8 cellular contexts compared by ENCODE assay signal in the genomic region with DNA sequence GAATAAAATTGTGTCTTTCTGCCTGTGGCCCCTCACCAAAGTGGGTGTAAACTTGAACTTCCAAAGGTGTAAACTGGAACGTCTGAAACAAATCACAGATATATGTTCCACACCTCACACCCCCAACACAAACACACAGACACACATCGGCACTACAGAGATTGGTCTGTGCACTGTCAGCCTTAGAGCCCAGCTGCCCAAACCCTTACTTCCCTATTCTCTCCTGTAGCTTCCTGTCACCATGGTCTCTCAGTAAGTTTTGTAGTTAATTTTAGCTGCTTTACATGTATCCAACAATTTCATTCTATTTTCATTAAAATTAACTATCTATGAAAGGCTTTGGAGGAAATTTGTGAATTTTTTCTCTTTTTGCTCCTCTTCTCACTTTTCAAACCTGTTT. TPM values are rescaled to one million over a fixed set of nuclear protein-coding genes. Genes with fewer than 3 reads are reported as not detected.
A peak's percentile ranks its signal among the peaks of the same experiment; 100 is the strongest.
DNase-seq lines count a peak whose midpoint lies in the region; ATAC-seq and TF ChIP-seq lines count a peak whose summit lies in the region.

No MANE protein-coding gene starts in this region.

- peaks cover 84% of the 10 kb centered on the region for H4K20me1 ChIP-seq in BLaER1

- TF ChIP-seq CTCF in BE2C (IDR thresholded peaks at IDR 0.05; ENCODE audit: low read depth, low read length), result no peak

- DNase-seq in activated CD8-positive, alpha-beta T cell treated with anti-CD3 and anti-CD28 coated beads, Interleukin-2, amount 10 ng/mL, durations not matched to agents 7 days and 5 days, result no peak
- DNase-seq in BE2C (no peak), DMS153 (lab: John Stamatoyannopoulos, UW) (no peak), erythroblast (lab: John Stamatoyannopoulos, UW) (no peak), H7 (no peak)

- H3K4me1 ChIP-seq in BLaER1 (peaks cover 54% of the 10 kb centered on the region), BE2C (no peaks in the 10 kb centered on the region)

- H3K4me3 Mint-ChIP-seq in activated CD8-positive, alpha-beta T cell treated with anti-CD3 and anti-CD28 coated beads, Interleukin-2, amount 10 ng/mL, durations not matched to agents 7 days and 5 days, result no peak overlapping the region

- peak overlapping the region; percentile 70 for H3K4me2 ChIP-seq in BLaER1

- no peaks in the 10 kb centered on the region for H3K27me3 Mint-ChIP-seq in activated CD8-positive, alpha-beta T cell treated with anti-CD3 and anti-CD28 coated beads, Interleukin-2, amount 10 ng/mL, durations not matched to agents 7 days and 5 days (ENCODE audit: low read depth)

- no peak for TF ChIP-seq POLR2A in erythroblast (IDR thresholded peaks at IDR 0.05; ENCODE audit: low read length)

- POLR2A ChIA-PET in activated CD8-positive, alpha-beta T cell treated with anti-CD3 and anti-CD28 coated beads, Interleukin-2, amount 10 ng/mL, durations not matched to agents 7 days and 5 days (lab: Charles Lee), result interaction anchor here (1.1 to 1.6 kb wide), 2 partner anchors 10 to 12 kb away, joined by 4 to 5 read pairs; no protein-coding TSS in a partner anchor

- peaks cover 34% of the 10 kb centered on the region for H3K9me3 ChIP-seq in BLaER1
- H3K9me3 ChIP-seq in BE2C, result no peaks in the 10 kb centered on the region

- peaks cover 59% of the 10 kb centered on the region for H3K4me1 Mint-ChIP-seq in activated CD8-positive, alpha-beta T cell treated with anti-CD3 and anti-CD28 coated beads, Interleukin-2, amount 10 ng/mL, durations not matched to agents 7 days and 5 days (ENCODE audit: low read depth)

- H3K36me3 ChIP-seq in BLaER1 (peaks cover 38% of the 10 kb centered on the region), BE2C (no peaks in the 10 kb centered on the region), H7 (replicated peaks; ENCODE audit: control insufficient read depth, insufficient read depth, low read length) (peaks cover 13% of the 10 kb centered on the region)

- H3K36me3 Mint-ChIP-seq in activated CD8-positive, alpha-beta T cell treated with anti-CD3 and anti-CD28 coated beads, Interleukin-2, amount 10 ng/mL, durations not matched to agents 7 days and 5 days (ENCODE audit: low read depth), result peaks cover 53% of the 10 kb centered on the region

- H3K27me3 ChIP-seq in BLaER1 (no peaks in the 10 kb centered on the region), BE2C (no peaks in the 10 kb centered on the region), H7 (ENCODE audit: control insufficient read depth, insufficient read depth, low read length) (no peaks in the 10 kb centered on the region)

- H3K9ac ChIP-seq in BLaER1, result no peak overlapping the region; the same call in 1 of the 2 replicates

- CTCF ChIA-PET in activated CD8-positive, alpha-beta T cell treated with anti-CD3 and anti-CD28 coated beads, Interleukin-2, amount 10 ng/mL, durations not matched to agents 7 days and 5 days (lab: Charles Lee), result interaction anchor here (0.7 to 7.2 kb wide), 13 partner anchors 8 to 238 kb away, joined by 3 to 74 read pairs (median 4); no protein-coding TSS in a partner anchor

- H3K27ac ChIP-seq in BLaER1, result 0 out of 2 replicates have a peak overlapping the region, but pooled peaks have one; percentile 15

- peaks cover 12% of the 10 kb centered on the region for H3K9me3 Mint-ChIP-seq in activated CD8-positive, alpha-beta T cell treated with anti-CD3 and anti-CD28 coated beads, Interleukin-2, amount 10 ng/mL, durations not matched to agents 7 days and 5 days (ENCODE audit: insufficient read depth)

- H3K4me3 ChIP-seq in BLaER1 (no peak overlapping the region), BE2C (ENCODE audit: low read depth, low read length) (no peak overlapping the region), H7 (ENCODE audit: insufficient read depth, low read depth, low read length) (no peak overlapping the region)

- ATAC-seq in GM19372 (IDR thresholded peaks at IDR 0.05; ENCODE audit: low read depth, unreplicated experiment) (peak; percentile 79), HG03159 (IDR thresholded peaks at IDR 0.05; ENCODE audit: unreplicated experiment) (peak; percentile 87)
- ATAC-seq in activated CD8-positive, alpha-beta T cell treated with anti-CD3 and anti-CD28 coated beads, Interleukin-2, amount 10 ng/mL, durations not matched to agents 7 days and 5 days, result peak; percentile 30

- H3K27ac Mint-ChIP-seq in activated CD8-positive, alpha-beta T cell treated with anti-CD3 and anti-CD28 coated beads, Interleukin-2, amount 10 ng/mL, durations not matched to agents 7 days and 5 days, result no peak overlapping the region

RNA-seq across cellular contexts. Expression of a gene that starts 5.4 kb away (rescaled TPM):
- total RNA-seq in activated CD8-positive, alpha-beta T cell treated with anti-CD3 and anti-CD28 coated beads, Interleukin-2, amount 10 ng/mL, durations not matched to agents 7 days and 5 days, result 10 to 100 TPM; 64.4 to 64.5 TPM
- polyA plus RNA-seq in BE2C (2012; ENCODE audit: insufficient read depth, insufficient read length, low read depth), result 71.3 TPM
- 75.3 and 88.8 TPM in 2 replicates for total RNA-seq in H7 (2014; rRNA removed; shearing (Covaris generic))

Comparison
In these comparisons a context has a peak if more than half of its experiments do, and no peak if none do; other contexts are left out.
1. ATAC-seq: peak in every context shown above with its lines; median percentile 87 in HG03159; 79 in GM19372; 30 in activated CD8-positive, alpha-beta T cell treated with anti-CD3 and anti-CD28 coated beads, Interleukin-2, amount 10 ng/mL, durations not matched to agents 7 days and 5 days.